25 cellular contexts compared by ENCODE assay signal in the genomic region with DNA sequence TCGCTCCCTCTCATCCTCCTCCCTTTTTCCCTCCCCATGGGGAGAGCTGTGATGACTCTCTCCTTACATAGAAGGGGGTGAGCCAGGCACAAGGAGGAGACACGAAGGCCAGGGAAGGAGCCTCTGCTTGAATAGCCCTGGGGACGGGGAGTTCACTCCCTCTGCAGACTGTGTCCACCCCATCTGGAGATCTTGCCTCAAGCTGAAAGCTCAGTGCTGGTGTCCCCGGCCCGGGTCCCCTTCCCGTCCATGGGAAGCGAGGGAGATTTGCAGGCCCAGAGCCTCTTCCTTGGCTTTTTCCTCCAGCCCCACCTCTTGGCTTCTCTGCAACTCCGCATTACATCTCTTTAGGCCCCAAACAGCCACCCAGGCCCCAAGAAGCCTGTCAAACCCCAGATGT. TPM values are rescaled to one million over a fixed set of nuclear protein-coding genes. Genes with fewer than 3 reads are reported as not detected.
DNase-seq lines count a peak whose midpoint lies in the region; ATAC-seq, FAIRE-seq and TF ChIP-seq lines count a peak whose summit lies in the region.
"Had no signal": no experiment of that assay in that cellular context is flagged by ENCODE, and none has a peak within 500 bp of the region (broad histone marks: within the 10 kb centered on the region; RNA-seq: fewer than 3 reads in every experiment).

No MANE protein-coding gene starts in this region.

- no peaks in the 10 kb centered on the region for H3K36me3 ChIP-seq in Caco-2 (ENCODE audit: control insufficient read depth, insufficient read depth, low read length)
- H3K36me3 ChIP-seq in K562 (ENCODE audit: control insufficient read depth, insufficient read depth, low read length) = no peaks in the 10 kb centered on the region
- H3K36me3 ChIP-seq in lower lobe of right lung = no peaks in the 10 kb centered on the region
- H3K36me3 ChIP-seq: BLaER1 had no signal

- BruUV-seq in Caco-2 (replicated peaks; lab: Mats Ljungman, UMichigan) (no TSS peak), K562 (replicated peaks; lab: Mats Ljungman, UMichigan) (no TSS peak)

- H3K79me2 ChIP-seq in K562 (ENCODE audit: control insufficient read depth, insufficient read depth, low read length) = no peaks in the 10 kb centered on the region

- no peaks in the 10 kb centered on the region for H3K36me3 Mint-ChIP-seq in Caco-2 (ENCODE audit: insufficient read depth, unreplicated experiment)
- H3K36me3 Mint-ChIP-seq: CD4-positive, CD25-positive, alpha-beta regulatory T cell; IgD-negative memory B cell had no signal

- H3K4me3 Mint-ChIP-seq in Caco-2 (ENCODE audit: unreplicated experiment) = no peak overlapping the region
- H3K4me3 Mint-ChIP-seq: CD4-positive, CD25-positive, alpha-beta regulatory T cell; IgD-negative memory B cell had no signal

- TF ChIP-seq CTCF in Caco-2 (IDR thresholded peaks at IDR 0.05; ENCODE audit: insufficient read depth in 1 of 2, low read depth in 1 of 2, low read length in 1 of 2, severe bottlenecking in 1 of 2, unreplicated experiment in 1 of 2) (no peak), K562 (IDR thresholded peaks at IDR 0.05 in 2 of 3, conservative IDR thresholded peaks at IDR 0.05 in 1 of 3; ENCODE audit: insufficient read depth in 2 of 3, low read depth in 1 of 3, low read length in 3 of 3) (no peak), lower lobe of right lung (IDR thresholded peaks at IDR 0.05) (no peak)

- TF ChIP-seq EP300 in K562 (IDR thresholded peaks at IDR 0.05; ENCODE audit: low read length) = no peak

- no peak for FAIRE-seq in K562 (lab: Jason Lieb, UNC)
- FAIRE-seq: A204.1, G401.6 had no signal

- intact Hi-C loops in Caco-2 (cut with micrococcal nuclease; ENCODE audit: unreplicated experiment) = no loop called here
- intact Hi-C loops in K562 (cut with micrococcal nuclease) = no loop called here
- intact Hi-C loops in lower lobe of right lung (cut with DNase I) = no loop called here
- intact Hi-C loops in posterior vena cava (cut with DNase I) = no loop called here

- H3K9me3 Mint-ChIP-seq in Caco-2 (ENCODE audit: unreplicated experiment) = peaks cover 18% of the 10 kb centered on the region

- no peaks in the 10 kb centered on the region for H3K9me1 ChIP-seq in K562 (ENCODE audit: control insufficient read depth, insufficient read depth, low read length)

- POLR2A ChIA-PET in Caco-2 (lab: Charles Lee) = interaction anchor here (0.6 kb wide), 1 partner anchor 77 kb away, joined by 5 read pairs; no protein-coding TSS in a partner anchor
- POLR2A ChIA-PET in K562 (lab: Yijun Ruan, JAX) = no interaction called here

- no peak for TF ChIP-seq RAD21 in K562 (CRISPR knock-in tag; conservative IDR thresholded peaks at IDR 0.05 in 1 of 2, IDR thresholded peaks at IDR 0.05 in 1 of 2)

- H2AFZ ChIP-seq in K562 (ENCODE audit: low read depth, low read length) = no peak overlapping the region

- in situ Hi-C loops in K562 (cut with MboI) = no loop called here

- H3K9ac ChIP-seq in K562 (ENCODE audit: insufficient read depth in 1 of 2, low read depth in 2 of 2, low read length in 2 of 2) = no peak overlapping the region
- H3K9ac ChIP-seq: BLaER1 had no signal

- peaks cover 5% of the 10 kb centered on the region; the same call in 1 of the 2 replicates for H3K4me1 ChIP-seq in Caco-2
- peaks cover 0 to 5% of the 10 kb centered on the region in 2 experiments; a peak in 3 of 5 replicates for H3K4me1 ChIP-seq in K562 (replicated peaks in 1 of 2; ENCODE audit: control insufficient read depth in 2 of 2, insufficient read depth in 2 of 2, low read length in 2 of 2)
- H3K4me1 ChIP-seq in lower lobe of right lung = no peaks in the 10 kb centered on the region

- peak overlapping the region; percentile 48 for H3K27ac Mint-ChIP-seq in Caco-2 (ENCODE audit: unreplicated experiment)
- H3K27ac Mint-ChIP-seq: CD4-positive, CD25-positive, alpha-beta regulatory T cell had no signal

- H3K4me1 Mint-ChIP-seq in Caco-2 (ENCODE audit: low read depth, unreplicated experiment) = peaks cover 7% of the 10 kb centered on the region

- 16% methylated on average over 7 of the region's 8 CpGs for WGBS in K562 (ENCODE audit: insufficient coverage, low coverage, missing lambda C conversion rate)

- H3K27ac ChIP-seq in K562 (ENCODE audit: extremely low read depth, low read depth, low read length) (no peak overlapping the region), lower lobe of right lung (no peak overlapping the region)
- H3K27ac ChIP-seq: BLaER1 had no signal

- H3K9me3 ChIP-seq in Caco-2 (peaks cover 10% of the 10 kb centered on the region), K562 (replicated peaks; ENCODE audit: control insufficient read depth, insufficient read depth, low read depth, low read length) (no peaks in the 10 kb centered on the region), lower lobe of right lung (peaks cover 2% of the 10 kb centered on the region)

- H3K4me2 ChIP-seq in K562 (ENCODE audit: insufficient read depth, low read length) = no peak overlapping the region
- H3K4me2 ChIP-seq: BLaER1 had no signal

- no peak for TF ChIP-seq POLR2A in K562 (conservative IDR thresholded peaks at IDR 0.05)

- no peaks in the 10 kb centered on the region for H4K20me1 ChIP-seq in K562 (replicated peaks; ENCODE audit: control insufficient read depth, insufficient read depth, low read length)
- H4K20me1 ChIP-seq: BLaER1 had no signal

- DNase-seq in Caco-2 = no peak
- no peak for DNase-seq in K562 (ENCODE audit: extremely low read depth in 1 of 4, low spot score in 3 of 4)
- peak; percentile 18 for DNase-seq in lower lobe of right lung
- peak; percentile 34 for DNase-seq in posterior vena cava (ENCODE audit: low spot score)
- no peak for DNase-seq in NK-92 treated with Interleukin-12 subunit alpha and Interleukin-12 subunit beta, amount 100 ng/mL, for 24 hours (lab: John Stamatoyannopoulos, UW)
- no peak for DNase-seq in NCI-H1930 (lab: John Stamatoyannopoulos, UW)
- DNase-seq: CD4-positive, CD25-positive, alpha-beta regulatory T cell; COR-L47; NCI-H1048; NCI-H1417; NCI-H1694; NCI-H2081; NCI-H2227 treated with DMSO at 0.1 percent for 48 hours; NCI-H526 treated with DMSO at 0.1 percent for 48 hours; RPMI8226; SHP77 treated with DMSO at 0.1 percent for 48 hours had no signal

- CTCF ChIA-PET in Caco-2 (lab: Charles Lee) (interaction anchor here (0.6 kb wide), 1 partner anchor 63 kb away, joined by 3 read pairs; no protein-coding TSS in a partner anchor), K562 (lab: Yijun Ruan, JAX; ENCODE audit: low intra/inter-chr PET ratio) (no interaction called here)

- ATAC-seq in K562 = no peak
- ATAC-seq in lower lobe of right lung = no peak
- ATAC-seq in GM18520 (IDR thresholded peaks at IDR 0.05; ENCODE audit: unreplicated experiment) = no peak
- ATAC-seq: HCT116 had no signal

- H3K27me3 Mint-ChIP-seq in Caco-2 (ENCODE audit: insufficient read depth, unreplicated experiment) = no peaks in the 10 kb centered on the region

- H3K27me3 ChIP-seq in Caco-2 (replicated peaks; ENCODE audit: control insufficient read depth, insufficient read depth, low read length) (no peaks in the 10 kb centered on the region), K562 (ENCODE audit: control insufficient read depth in 2 of 2, insufficient read depth in 2 of 2, low read length in 2 of 2) (peaks cover 41 to 82% of the 10 kb centered on the region in 2 experiments), lower lobe of right lung (ENCODE audit: low read depth) (no peaks in the 10 kb centered on the region)
- H3K27me3 ChIP-seq: BLaER1 had no signal

- H3K4me3 ChIP-seq in Caco-2 (ENCODE audit: low read depth, low read length) (no peak overlapping the region), K562 (no peak overlapping the region), lower lobe of right lung (no peak overlapping the region)
- H3K4me3 ChIP-seq: BLaER1 had no signal

TF ChIP-seq in K562, 482 proteins besides CTCF, POLR2A, EP300 and RAD21:
- no peak for TF ChIP-seq HDAC1 (IDR thresholded peaks at IDR 0.05)
- TF ChIP-seq PHB2 (IDR thresholded peaks at IDR 0.05; ENCODE audit: low read depth) = no peak
- TF ChIP-seq ZFP36 (IDR thresholded peaks at IDR 0.05; ENCODE audit: low read depth, low read length, partially characterized antibody) = peak; percentile 75
TF ChIP-seq in K562: peak in this region for 1.

RNA-seq across cellular contexts. Expression of a gene that starts 32.2 kb away (rescaled TPM):
- 0.12 TPM in 1 of 2 replicates, not detected in the other for total RNA-seq in Caco-2 (2022)
- total RNA-seq in K562 (2011; cell fraction: chromatin; rRNA removed; ENCODE audit: low replicate concordance) = not detected in 2 replicates
- not detected in 2 replicates for total RNA-seq in K562 (2011; cell fraction: nucleolus; rRNA removed)
- not detected in 2 replicates for total RNA-seq in K562 (2011; cell fraction: nucleoplasm; rRNA removed)
- total RNA-seq in K562 (2014; rRNA removed) = not detected in 2 replicates
- total RNA-seq in K562 (2014; rRNA removed; fragmentation: Illumina TruSeq; extraction: Trizol) = not detected in 2 replicates
- total RNA-seq in K562 (2015; rRNA removed; fragmentation: Illumina TruSeq; extraction: Trizol) = not detected in 2 replicates
- not detected in 2 replicates for total RNA-seq in K562 (2021)
- polyA plus RNA-seq in K562 (2011; rRNA removed) = not detected in 2 replicates
- polyA plus RNA-seq in K562 (2011; cell fraction: cytosol; rRNA removed) = not detected in 2 replicates
- polyA plus RNA-seq in K562 (2011; cell fraction: nucleus; rRNA removed) = not detected in 2 replicates
- polyA plus RNA-seq in K562 (2012) = not detected in 2 replicates
- not detected in 2 replicates for polyA plus RNA-seq in K562 (2014; fragmentation: Illumina TruSeq; extraction: Trizol)
- polyA plus RNA-seq in K562 (2014; fragmentation: Nextera tagmentation; extraction: Ambion mirVana) = not detected
- polyA plus RNA-seq in K562 (2014; rRNA removed) = not detected in 2 replicates
- not detected in 2 replicates for polyA minus RNA-seq in K562 (2011; rRNA and poly(A)+ RNA removed)
- polyA minus RNA-seq in K562 (2011; cell fraction: cytosol; rRNA and poly(A)+ RNA removed) = not detected in 2 replicates
- not detected in 2 replicates for polyA minus RNA-seq in K562 (2011; cell fraction: nucleus; rRNA and poly(A)+ RNA removed)
- not detected for total RNA-seq in lower lobe of right lung
- not detected for total RNA-seq in posterior vena cava
- total RNA-seq: CD4-positive, CD25-positive, alpha-beta regulatory T cell; H4; NCI-H460 had no signal
- polyA plus RNA-seq: AG04450; CD4-positive, CD25-positive, alpha-beta regulatory T cell; IgD-negative memory B cell had no signal

Comparison
In these comparisons a context has a peak if more than half of its experiments do, and no peak if none do; other contexts are left out.
1. DNase-seq: peak in lower lobe of right lung (single experiment) and posterior vena cava (single experiment); none in Caco-2 (0 of 2), K562 (0 of 4), NK-92 treated with Interleukin-12 subunit alpha and Interleukin-12 subunit beta, amount 100 ng/mL, for 24 hours (single experiment) and NCI-H1930 (0 of 2).